18 cellular contexts compared by ENCODE assay signal in genomic region chr1:212612251-212612961, GRCh38. TPM values are rescaled to one million over a fixed set of nuclear protein-coding genes. Genes with fewer than 3 reads are reported as not detected.
A peak's percentile ranks its signal among the peaks of the same experiment; 100 is the strongest.
DNase-seq lines count a peak whose midpoint lies in the region; ATAC-seq and TF ChIP-seq lines count a peak whose summit lies in the region.
"Had no signal": no experiment of that assay in that cellular context is flagged by ENCODE, and none has a peak within 500 bp of the region (broad histone marks: within the 10 kb centered on the region; RNA-seq: fewer than 3 reads in every experiment).

No MANE protein-coding gene starts in this region.

- WGBS in tibial nerve, 2 donors = 82 to 84% methylated on average over 4 of the region's 4 CpGs
- WGBS in psoas muscle, 3 donors = 81 to 90% (median 85%) methylated on average over 4 of the region's 4 CpGs

- no TSS peak for BruUV-seq in MCF 10A (replicated peaks; lab: Mats Ljungman, UMichigan)

- TF ChIP-seq CTCF in HEK293 (tag by site-specific recombination; IDR thresholded peaks at IDR 0.05) (no peak), coronary artery (IDR thresholded peaks at IDR 0.05) (no peak), tibial nerve (IDR thresholded peaks at IDR 0.05) (no peak), psoas muscle (IDR thresholded peaks at IDR 0.05) (no peak), MCF 10A (IDR thresholded peaks at IDR 0.05; ENCODE audit: unreplicated experiment) (no peak)

- no peak for ATAC-seq in psoas muscle
- ATAC-seq: body of pancreas, T-helper 17 cell had no signal

- H3K27me3 ChIP-seq in iPS-20b (ENCODE audit: insufficient read depth, low read length) (peaks cover 30% of the 10 kb centered on the region), tibial nerve (no peaks in the 10 kb centered on the region), psoas muscle (ENCODE audit: insufficient read depth in 3 of 3, low read length in 2 of 3) (peaks cover 0 to 3% (median 3%) of the 10 kb centered on the region in 3 donors)
- H3K27me3 ChIP-seq: body of pancreas had no signal

- TF ChIP-seq EP300 in tibial nerve (IDR thresholded peaks at IDR 0.05) = no peak

- H3K36me3 ChIP-seq in HEK293 (ENCODE audit: control insufficient read depth in 2 of 2, insufficient read depth in 1 of 2, low read length in 2 of 2) (peaks cover 13 to 32% of the 10 kb centered on the region in 2 experiments; a peak in 2 of 3 replicates), iPS-20b (ENCODE audit: insufficient read depth, low read depth, low read length) (peaks cover 25% of the 10 kb centered on the region), tibial nerve (peaks cover 0 to 28% (median 0%) of the 10 kb centered on the region in 3 donors), psoas muscle (ENCODE audit: insufficient read depth in 1 of 2, low read depth in 1 of 2) (peaks cover 0 to 34% of the 10 kb centered on the region in 2 donors)

- no peaks in the 10 kb centered on the region for H3K9me3 Mint-ChIP-seq in activated T-helper 1 cell treated with anti-CD3 and anti-CD28 coated beads, Interleukin-12 subunit alpha, Interleukin-12 subunit beta, Interleukin-2, Interleukin-4 antibody, amounts not matched to agents 30 ng/mL and 10 ng/mL and 1 ng/mL, durations not matched to agents 14 hours and 24 hours and 36 hours
- H3K9me3 Mint-ChIP-seq in MCF 10A (ENCODE audit: unreplicated experiment) = no peaks in the 10 kb centered on the region

- intact Hi-C loops in activated T-helper 1 cell treated with anti-CD3 and anti-CD28 coated beads, Interleukin-12 subunit alpha, Interleukin-12 subunit beta, Interleukin-2, Interleukin-4 antibody, amounts not matched to agents 30 ng/mL and 10 ng/mL and 1 ng/mL, durations not matched to agents 14 hours and 24 hours and 36 hours (cut with micrococcal nuclease) = loop anchor here (5.0 kb wide), 1 partner anchor 385 kb away; no protein-coding TSS in a partner anchor
- intact Hi-C loops in psoas muscle (cut with DNase I) (no loop called here), MCF 10A (cut with micrococcal nuclease) (no loop called here)

- peak overlapping the region; percentile 47 for H3K27ac Mint-ChIP-seq in activated T-helper 1 cell treated with anti-CD3 and anti-CD28 coated beads, Interleukin-12 subunit alpha, Interleukin-12 subunit beta, Interleukin-2, Interleukin-4 antibody, amounts not matched to agents 30 ng/mL and 10 ng/mL and 1 ng/mL, durations not matched to agents 14 hours and 24 hours and 36 hours
- no peak overlapping the region for H3K27ac Mint-ChIP-seq in MCF 10A (ENCODE audit: low read depth, unreplicated experiment)
- H3K27ac Mint-ChIP-seq: T-helper 17 cell had no signal

- DNase-seq in AG08395 (ENCODE audit: low spot score) = peak; percentile 26
- DNase-seq in activated T-helper 1 cell treated with anti-CD3 and anti-CD28 coated beads, Interleukin-12 subunit alpha, Interleukin-12 subunit beta, Interleukin-2, Interleukin-4 antibody, amounts not matched to agents 30 ng/mL and 10 ng/mL and 1 ng/mL, durations not matched to agents 14 hours and 24 hours and 36 hours (ENCODE audit: low spot score) = no peak
- DNase-seq in coronary artery (ENCODE audit: low spot score) = no peak
- DNase-seq in tibial nerve (ENCODE audit: low spot score in 2 of 2) = no peak
- no peak for DNase-seq in psoas muscle
- no peak for DNase-seq in MCF 10A (ENCODE audit: unreplicated experiment)
- DNase-seq: activated naive CD4-positive, alpha-beta T cell treated with Interleukin-2 at 50 U/mL for 16 hours; body of pancreas; GF-D8; head of caudate nucleus; kidney; NCI-H1417; Right ventricle myocardium superior; T-helper 17 cell had no signal

- H3K4me1 Mint-ChIP-seq in activated T-helper 1 cell treated with anti-CD3 and anti-CD28 coated beads, Interleukin-12 subunit alpha, Interleukin-12 subunit beta, Interleukin-2, Interleukin-4 antibody, amounts not matched to agents 30 ng/mL and 10 ng/mL and 1 ng/mL, durations not matched to agents 14 hours and 24 hours and 36 hours (ENCODE audit: low read depth) = peaks cover 57% of the 10 kb centered on the region
- peaks cover 25% of the 10 kb centered on the region for H3K4me1 Mint-ChIP-seq in MCF 10A (ENCODE audit: insufficient read depth, unreplicated experiment)

- H3K36me3 Mint-ChIP-seq in activated T-helper 1 cell treated with anti-CD3 and anti-CD28 coated beads, Interleukin-12 subunit alpha, Interleukin-12 subunit beta, Interleukin-2, Interleukin-4 antibody, amounts not matched to agents 30 ng/mL and 10 ng/mL and 1 ng/mL, durations not matched to agents 14 hours and 24 hours and 36 hours (ENCODE audit: low read depth) = peaks cover 38% of the 10 kb centered on the region
- peaks cover 45% of the 10 kb centered on the region for H3K36me3 Mint-ChIP-seq in MCF 10A (ENCODE audit: insufficient read depth, unreplicated experiment)

- no peak overlapping the region for H3K4me3 Mint-ChIP-seq in activated T-helper 1 cell treated with anti-CD3 and anti-CD28 coated beads, Interleukin-12 subunit alpha, Interleukin-12 subunit beta, Interleukin-2, Interleukin-4 antibody, amounts not matched to agents 30 ng/mL and 10 ng/mL and 1 ng/mL, durations not matched to agents 14 hours and 24 hours and 36 hours
- H3K4me3 Mint-ChIP-seq in MCF 10A (ENCODE audit: unreplicated experiment) = no peak overlapping the region
- H3K4me3 Mint-ChIP-seq: T-helper 17 cell had no signal

- no peak for TF ChIP-seq POLR2A in tibial nerve (IDR thresholded peaks at IDR 0.05)

- H3K27ac ChIP-seq in HEK293 (ENCODE audit: extremely low read depth, low read depth, low read length) (no peak overlapping the region), iPS-20b (ENCODE audit: low read length) (no peak overlapping the region), coronary artery (no peak overlapping the region), tibial nerve (peak overlapping the region in 1 of 4 donors; percentile 25), psoas muscle (no peak overlapping the region)
- H3K27ac ChIP-seq: body of pancreas, KMS-11, right atrium auricular region had no signal

- H3K9ac ChIP-seq in iPS-20b (ENCODE audit: low read depth, low read length) = no peak overlapping the region; the same call in 1 of the 2 replicates
- H3K9ac ChIP-seq: KMS-11 had no signal

- H3K4me3 ChIP-seq in HEK293 (ENCODE audit: low read depth, low read length) (no peak overlapping the region), iPS-20b (ENCODE audit: low read length) (peak overlapping the region; percentile 90; the same call in 1 of the 2 replicates), coronary artery (no peak overlapping the region), tibial nerve (no peak overlapping the region), psoas muscle (no peak overlapping the region)
- H3K4me3 ChIP-seq: body of pancreas, right atrium auricular region had no signal

- CTCF ChIA-PET in HEK293 (lab: Yijun Ruan, JAX) (interaction anchor here (0.6 to 2.1 kb wide), 9 partner anchors 10 to 164 kb away, joined by 3 to 11 read pairs (median 4); no protein-coding TSS in a partner anchor), MCF 10A (lab: Yijun Ruan, JAX) (interaction anchor here (0.7 to 3.4 kb wide), 9 partner anchors 14 to 156 kb away, joined by 3 to 26 read pairs (median 4); no protein-coding TSS in a partner anchor)

- POLR2A ChIA-PET in HEK293 (lab: Yijun Ruan, JAX) = interaction anchor here (0.8 to 1.5 kb wide), 3 partner anchors 8 to 18 kb away, joined by 3 to 4 read pairs (median 4); no protein-coding TSS in a partner anchor
- POLR2A ChIA-PET in MCF 10A (lab: Yijun Ruan, JAX) = interaction anchor here (0.6 to 2.7 kb wide), 8 partner anchors 10 to 198 kb away, joined by 3 to 8 read pairs (median 5); partner anchors contain the start of genes NSL1 and TATDN3

- H3K4me1 ChIP-seq in HEK293 (ENCODE audit: control insufficient read depth, insufficient read depth, low read length) (no peaks in the 10 kb centered on the region; the same call in 1 of the 2 replicates), iPS-20b (ENCODE audit: insufficient read depth, low read length) (peaks cover 38% of the 10 kb centered on the region), tibial nerve (peaks cover 0 to 39% (median 14%) of the 10 kb centered on the region in 4 donors), psoas muscle (peaks cover 14% of the 10 kb centered on the region)

- peaks cover 5% of the 10 kb centered on the region for H3K27me3 Mint-ChIP-seq in activated T-helper 1 cell treated with anti-CD3 and anti-CD28 coated beads, Interleukin-12 subunit alpha, Interleukin-12 subunit beta, Interleukin-2, Interleukin-4 antibody, amounts not matched to agents 30 ng/mL and 10 ng/mL and 1 ng/mL, durations not matched to agents 14 hours and 24 hours and 36 hours (ENCODE audit: insufficient read depth)
- H3K27me3 Mint-ChIP-seq in MCF 10A (ENCODE audit: insufficient read depth, unreplicated experiment) = peaks cover 34% of the 10 kb centered on the region

- no peaks in the 10 kb centered on the region for H3K9me3 ChIP-seq in HEK293 (ENCODE audit: control insufficient read depth, insufficient read depth, low read depth, low read length)
- H3K9me3 ChIP-seq in iPS-20b (ENCODE audit: insufficient read depth, low read depth, low read length) = no peaks in the 10 kb centered on the region
- no peaks in the 10 kb centered on the region for H3K9me3 ChIP-seq in tibial nerve
- H3K9me3 ChIP-seq in psoas muscle = no peaks in the 10 kb centered on the region
- H3K9me3 ChIP-seq: body of pancreas, right atrium auricular region had no signal

TF ChIP-seq in HEK293, 187 proteins besides CTCF, POLR2A, EP300 and RAD21 (continues in another document):
- no peak for TF ChIP-seq TCF7L2 (IDR thresholded peaks at IDR 0.05; ENCODE audit: borderline replicate concordance, low read depth, low read length)
- no peak for TF ChIP-seq ZBTB44 (tag by site-specific recombination; IDR thresholded peaks at IDR 0.05)
- TF ChIP-seq ZNF221 (tag by site-specific recombination; IDR thresholded peaks at IDR 0.05; ENCODE audit: borderline replicate concordance) = no peak
- no peak for TF ChIP-seq ZNF121 (tag by site-specific recombination; IDR thresholded peaks at IDR 0.05)

RNA-seq across cellular contexts. Expression of gene ATF3, which starts 3.8 kb away (rescaled TPM):
- 23.0 and 23.3 TPM in 2 replicates for total RNA-seq in activated T-helper 1 cell treated with anti-CD3 and anti-CD28 coated beads, Interleukin-12 subunit alpha, Interleukin-12 subunit beta, Interleukin-2, Interleukin-4 antibody, amounts not matched to agents 30 ng/mL and 10 ng/mL and 1 ng/mL, durations not matched to agents 14 hours and 24 hours and 36 hours
- total RNA-seq in tibial nerve = 10 to 100 TPM; 12.3 to 19.2 (median 13.7) TPM
- 10 to 100 TPM; 13.5 to 51.3 (median 26.3) TPM for total RNA-seq in psoas muscle
- polyA plus RNA-seq in psoas muscle = 10 to 100 TPM in 2 of 3 donors, 1 to 10 TPM in 1; 6.6 to 29.2 (median 10.1) TPM
- total RNA-seq in MCF 10A (2022) = 85.3 and 114 TPM in 2 replicates
